In the genomic region with DNA sequence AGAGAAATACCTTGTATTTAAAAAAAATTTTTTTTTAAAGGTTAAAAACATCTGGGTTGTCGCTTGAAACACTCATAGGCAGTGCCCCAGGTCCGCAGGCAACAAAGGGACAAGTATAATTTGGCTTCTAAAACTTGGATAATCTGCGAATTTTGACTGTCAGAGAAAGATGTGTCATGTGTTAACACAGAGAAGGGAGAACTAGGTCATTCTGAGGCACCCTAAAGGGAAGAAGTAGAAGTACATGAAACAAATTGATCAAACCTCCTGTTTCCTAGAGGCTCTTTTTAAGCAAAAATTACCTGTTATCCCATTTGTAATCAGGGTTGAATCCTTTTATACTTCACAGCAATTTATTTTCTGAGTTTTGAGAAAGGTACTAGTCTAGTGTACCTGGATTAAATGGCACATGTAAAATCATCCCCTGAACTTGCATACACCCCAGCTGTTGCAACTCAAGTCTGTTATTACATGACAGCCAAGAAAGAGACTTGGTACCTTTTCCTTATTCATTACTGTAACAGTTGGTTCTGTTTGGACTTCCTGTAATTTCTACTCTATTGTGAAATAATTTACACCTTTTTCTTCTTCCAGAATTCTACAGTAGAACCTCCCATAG, we compare ENCODE assay signal across 9 cellular contexts. TPM values are rescaled to one million over a fixed set of nuclear protein-coding genes. Genes with fewer than 3 reads are reported as not detected.
DNase-seq lines count a peak whose midpoint lies in the region; ATAC-seq and TF ChIP-seq lines count a peak whose summit lies in the region.
"Had no signal": no experiment of that assay in that cellular context is flagged by ENCODE, and none has a peak within 500 bp of the region (broad histone marks: within the 10 kb centered on the region; RNA-seq: fewer than 3 reads in every experiment).

No MANE protein-coding gene starts in this region.

- intact Hi-C loops in MCF 10A (cut with micrococcal nuclease): loop anchor here (2.0 to 5.0 kb wide), 5 partner anchors 75 to 519 kb away; partner anchors contain the start of gene CLOCK
- intact Hi-C loops in breast epithelium (cut with DNase I; ENCODE audit: low total_unique reads): no loop called here
- intact Hi-C loops in esophagus muscularis mucosa (cut with DNase I): loop anchor here (2.0 to 10.0 kb wide), 4 partner anchors 47 to 520 kb away; partner anchors contain the start of genes CLOCK and TMEM165

- CTCF ChIA-PET in MCF 10A (lab: Yijun Ruan, JAX): interaction anchor here (0.7 to 3.7 kb wide), 22 partner anchors 8 to 390 kb away, joined by 3 to 37 read pairs (median 4); partner anchors contain the start of genes CLOCK and TMEM165

- H3K36me3 Mint-ChIP-seq in MCF 10A (ENCODE audit: insufficient read depth, unreplicated experiment): no peaks in the 10 kb centered on the region

- peak overlapping the region; percentile 71 for H3K27ac Mint-ChIP-seq in MCF 10A (ENCODE audit: low read depth, unreplicated experiment)

- TF ChIP-seq EP300 in esophagus muscularis mucosa (IDR thresholded peaks at IDR 0.05): no peak

- H3K4me3 Mint-ChIP-seq in MCF 10A (ENCODE audit: unreplicated experiment): peak overlapping the region; percentile 77

- H3K4me1 ChIP-seq in breast epithelium: peaks cover 0 to 10% of the 10 kb centered on the region in 2 donors
- H3K4me1 ChIP-seq in esophagus muscularis mucosa: peaks cover 19 to 37% (median 29%) of the 10 kb centered on the region in 4 donors

- H3K9me3 ChIP-seq in breast epithelium (no peaks in the 10 kb centered on the region), esophagus muscularis mucosa (no peaks in the 10 kb centered on the region)

- POLR2A ChIA-PET in MCF 10A (lab: Yijun Ruan, JAX): interaction anchor here (1.0 to 17.4 kb wide), 7 partner anchors 8 to 198 kb away, joined by 3 to 387 read pairs (median 11); partner anchors contain the start of gene TMEM165

- WGBS in esophagus muscularis mucosa: 95% methylated on average over 3 of the region's 3 CpGs

- H3K27ac ChIP-seq in breast epithelium (peak overlapping the region in 1 of 2 donors; percentile 90), esophagus muscularis mucosa (replicated peaks in 1 of 4) (peak overlapping the region; percentile 93 to 98 (median 96)), substantia nigra (ENCODE audit: low read depth, low read length, poor library complexity, severe bottlenecking) (peak overlapping the region; percentile 94), coronary artery (no peak overlapping the region)

- no peak overlapping the region for H3K4me3 ChIP-seq in breast epithelium
- no peak overlapping the region for H3K4me3 ChIP-seq in esophagus muscularis mucosa
- H3K4me3 ChIP-seq in coronary artery: no peak overlapping the region

- ATAC-seq in HG03135 (IDR thresholded peaks at IDR 0.05; ENCODE audit: unreplicated experiment): no peak

- DNase-seq in MCF 10A (ENCODE audit: unreplicated experiment) (peak; percentile 48), breast epithelium (ENCODE audit: low spot score in 2 of 2) (no peak), SIG-M5 treated with dmso at 0.1 percent for 504 hours (lab: John Stamatoyannopoulos, UW; ENCODE audit: unreplicated experiment) (peak; percentile 40), esophagus muscularis mucosa (ENCODE audit: extremely low spot score) (no peak), substantia nigra (lab: John Stamatoyannopoulos, UW) (no peak), coronary artery (ENCODE audit: low spot score) (no peak), NCI-H1417 (lab: John Stamatoyannopoulos, UW) (no peak)
- DNase-seq: NCI-H1694 treated with DMSO at 0.1 percent for 48 hours had no signal

- H3K27me3 ChIP-seq in breast epithelium (no peaks in the 10 kb centered on the region), esophagus muscularis mucosa (no peaks in the 10 kb centered on the region)

- TF ChIP-seq POLR2A in breast epithelium (IDR thresholded peaks at IDR 0.05): no peak
- TF ChIP-seq POLR2A in esophagus muscularis mucosa (IDR thresholded peaks at IDR 0.05; ENCODE audit: low read depth): no peak

- H3K36me3 ChIP-seq in breast epithelium: no peaks in the 10 kb centered on the region
- no peaks in the 10 kb centered on the region for H3K36me3 ChIP-seq in esophagus muscularis mucosa

- H3K9me3 Mint-ChIP-seq in MCF 10A (ENCODE audit: unreplicated experiment): no peaks in the 10 kb centered on the region

- no peaks in the 10 kb centered on the region for H3K27me3 Mint-ChIP-seq in MCF 10A (ENCODE audit: insufficient read depth, unreplicated experiment)

- no peak for TF ChIP-seq CTCF in MCF 10A (IDR thresholded peaks at IDR 0.05; ENCODE audit: unreplicated experiment)
- peak in 1 of 3 donors; percentile 12 for TF ChIP-seq CTCF in breast epithelium (IDR thresholded peaks at IDR 0.05)
- TF ChIP-seq CTCF in esophagus muscularis mucosa (IDR thresholded peaks at IDR 0.05): no peak
- TF ChIP-seq CTCF in coronary artery (IDR thresholded peaks at IDR 0.05): no peak

- H3K4me1 Mint-ChIP-seq in MCF 10A (ENCODE audit: insufficient read depth, unreplicated experiment): peaks cover 35% of the 10 kb centered on the region

- TSS peak; percentile 69 for BruUV-seq in MCF 10A (replicated peaks; lab: Mats Ljungman, UMichigan)

RNA-seq across cellular contexts. Expression of gene SRD5A3, which starts 1.7 kb away (rescaled TPM):
- total RNA-seq in MCF 10A (2022) (18.9 and 26.1 TPM in 2 replicates), breast epithelium (10 to 100 TPM; 13.9 to 20.3 (median 14.4) TPM), esophagus muscularis mucosa (1 to 10 TPM; 3.0 to 7.9 (median 5.2) TPM)

RNA-seq across cellular contexts. Expression of gene TMEM165, which starts 48.0 kb away (rescaled TPM):
- 110 and 119 TPM in 2 replicates for total RNA-seq in MCF 10A (2022)
- total RNA-seq in breast epithelium: 100 to 1,000 TPM; 165 to 386 (median 204) TPM
- total RNA-seq in esophagus muscularis mucosa: 100 to 1,000 TPM; 133 to 193 (median 168) TPM

Comparison
In these comparisons a context has a peak if more than half of its experiments do, and no peak if none do; other contexts are left out.
1. DNase-seq: peak in MCF 10A (single experiment) and SIG-M5 treated with dmso at 0.1 percent for 504 hours (single experiment); none in breast epithelium (0 of 2), esophagus muscularis mucosa (single experiment), substantia nigra (0 of 49), coronary artery (single experiment) and NCI-H1417 (0 of 3).
2. H3K27ac ChIP-seq: peak in esophagus muscularis mucosa (4 of 4) and substantia nigra (single experiment); none in coronary artery (0 of 2).